8 cellular contexts compared by ENCODE assay signal in genomic region chr5:157858527-157859226, GRCh38. TPM values are rescaled to one million over a fixed set of nuclear protein-coding genes. Genes with fewer than 3 reads are reported as not detected.
DNase-seq lines count a peak whose midpoint lies in the region; ATAC-seq and TF ChIP-seq lines count a peak whose summit lies in the region.

Gene CLINT1 (minus strand): TSS chr5:157859145. CDS start chr5:157858970, 175 bp downstream.

- no peaks in the 10 kb centered on the region for H3K9me3 Mint-ChIP-seq in natural killer cell

- H3K4me3 Mint-ChIP-seq in natural killer cell = peak within 1 kb of the TSS; percentile 98

- intact Hi-C loops in natural killer cell (cut with micrococcal nuclease) = loop anchor here (2.0 to 5.0 kb wide), 2 partner anchors 36 to 716 kb away; partner anchors contain the start of gene MED7

- H3K27me3 Mint-ChIP-seq in natural killer cell (ENCODE audit: low read depth in 2 of 2) = peaks cover 0 to 3% of the 10 kb centered on the region in 2 donors

- peak within 1 kb of the TSS; percentile 98 to 99 for H3K27ac Mint-ChIP-seq in natural killer cell

- H3K4me1 Mint-ChIP-seq in natural killer cell = peaks cover 50 to 55% of the 10 kb centered on the region in 2 donors

- H3K4me3 ChIP-seq in LNCaP clone FGC (ENCODE audit: low read depth, low read length) = peak within 1 kb of the TSS; percentile 82

- no peaks in the 10 kb centered on the region for H3K36me3 Mint-ChIP-seq in natural killer cell

- TF ChIP-seq CTCF in LNCaP clone FGC (IDR thresholded peaks at IDR 0.05; ENCODE audit: control insufficient read depth, extremely low read depth, insufficient read depth) = no peak
- no peak for TF ChIP-seq CTCF in natural killer cell (IDR thresholded peaks at IDR 0.05)

- ATAC-seq in GM21825 (IDR thresholded peaks at IDR 0.05; ENCODE audit: unreplicated experiment) = peak; percentile 59
- peak; percentile 87 to 91 (median 91) for ATAC-seq in natural killer cell

- DNase-seq in DMS79 treated with DMSO at 0.1 percent for 48 hours (lab: John Stamatoyannopoulos, UW) (peak; percentile 18), LNCaP clone FGC (ENCODE audit: low read depth) (peak; percentile 43), SHP77 (lab: John Stamatoyannopoulos, UW) (peak; percentile 67 to 88), fibroblast of peridontal ligament (ENCODE audit: extremely low read depth) (peak; percentile 76), natural killer cell (peak; percentile 82)
- peak; percentile 82 for DNase-seq in activated effector memory CD4-positive, alpha-beta T cell treated with Interleukin-2 at 50 U/mL for 16 hours
- DNase-seq in stimulated activated naive CD4-positive, alpha-beta T cell treated with Interleukin-2 at 50 U/mL for 16 hours (lab: John Stamatoyannopoulos, UW) = peak; percentile 86

RNA-seq across cellular contexts. Expression of gene CLINT1, which starts in this region (rescaled TPM):
- total RNA-seq in natural killer cell = 100 to 1,000 TPM; 111 to 156 (median 132) TPM

Comparison
In these comparisons a context has a peak if more than half of its experiments do, and no peak if none do; other contexts are left out.
1. Peak in every context shown above with its lines: DNase-seq, ATAC-seq and H3K4me3 ChIP-seq.
2. DNase-seq: peak in every context shown above with its lines; median percentile 86 in stimulated activated naive CD4-positive, alpha-beta T cell treated with Interleukin-2 at 50 U/mL for 16 hours; 82 in activated effector memory CD4-positive, alpha-beta T cell treated with Interleukin-2 at 50 U/mL for 16 hours; 82 in natural killer cell; 78 in SHP77; 76 in fibroblast of peridontal ligament; 43 in LNCaP clone FGC; 18 in DMS79 treated with DMSO at 0.1 percent for 48 hours.